In genomic region chr7:100684534-100685042, GRCh38 we compare ENCODE assay signal across 20 cellular contexts. TPM values are rescaled to one million over a fixed set of nuclear protein-coding genes. Genes with fewer than 3 reads are reported as not detected.
DNase-seq lines count a peak whose midpoint lies in the region; ATAC-seq, FAIRE-seq and TF ChIP-seq lines count a peak whose summit lies in the region.
"Had no signal": no experiment of that assay in that cellular context is flagged by ENCODE, and none has a peak within 500 bp of the region (broad histone marks: within the 10 kb centered on the region; RNA-seq: fewer than 3 reads in every experiment).

No MANE protein-coding gene starts in this region.

- no peaks in the 10 kb centered on the region for H3K27me3 ChIP-seq in right cardiac atrium (ENCODE audit: control insufficient read depth, insufficient read depth)
- H3K27me3 ChIP-seq in H7 (ENCODE audit: control insufficient read depth, insufficient read depth, low read length), result no peaks in the 10 kb centered on the region
- H3K27me3 ChIP-seq: SJSA1 had no signal

- H3K4me1 ChIP-seq in right cardiac atrium (ENCODE audit: control insufficient read depth, insufficient read depth, low read length) (peaks cover 2% of the 10 kb centered on the region), kidney (ENCODE audit: control insufficient read depth in 1 of 2, insufficient read depth in 1 of 2, low read depth in 1 of 2, low read length in 2 of 2) (peaks cover 0 to 3% of the 10 kb centered on the region in 2 donors)
- H3K4me1 ChIP-seq: HAP-1 had no signal

- no peak for ATAC-seq in left cardiac atrium
- no peak for ATAC-seq in right cardiac atrium
- ATAC-seq: PC-3 had no signal

- 91% methylated on average over 16 of the region's 16 CpGs for WGBS in right cardiac atrium

- H3K36me3 ChIP-seq in H7 (replicated peaks; ENCODE audit: control insufficient read depth, insufficient read depth, low read length), result peaks cover 32% of the 10 kb centered on the region
- peaks cover 12 to 26% of the 10 kb centered on the region in 2 donors for H3K36me3 ChIP-seq in kidney (ENCODE audit: control insufficient read depth in 1 of 2, insufficient read depth in 2 of 2, low read length in 2 of 2)

- intact Hi-C loops in left cardiac atrium (cut with DNase I), result loop anchor here in 1 of 2 donors (10.0 kb wide), 2 partner anchors 80 to 110 kb away; partner anchors contain the start of genes PCOLCE and SAP25
- intact Hi-C loops in right cardiac atrium (cut with DNase I), result loop anchor here in 2 of 4 donors (10.0 kb wide), 4 partner anchors 80 to 220 kb away; partner anchors contain the start of genes PCOLCE (in 1 of the 2), SPACDR (in 1 of the 2) and TSC22D4 (in 1 of the 2)
- intact Hi-C loops in kidney (cut with DNase I), result loop anchor here (10.0 kb wide), 2 partner anchors 110 to 220 kb away; partner anchors contain the start of genes SAP25 and SPACDR

- H3K9ac ChIP-seq in kidney (ENCODE audit: low read length in 2 of 2), result no peak overlapping the region
- H3K9ac ChIP-seq: KMS-11 had no signal

- H3K9me3 ChIP-seq in right cardiac atrium (ENCODE audit: control insufficient read depth, low read length) (no peaks in the 10 kb centered on the region), kidney (ENCODE audit: control insufficient read depth in 1 of 2, low read length in 2 of 2) (no peaks in the 10 kb centered on the region)
- H3K9me3 ChIP-seq: HAP-1, SJSA1 had no signal

- H3K27ac ChIP-seq in right cardiac atrium (ENCODE audit: low read length), result no peak overlapping the region
- no peak overlapping the region for H3K27ac ChIP-seq in kidney (ENCODE audit: low read depth in 2 of 2, low read length in 2 of 2)
- H3K27ac ChIP-seq: KMS-11, SJSA1 had no signal

- no peak overlapping the region for H3K4me3 ChIP-seq in right cardiac atrium (ENCODE audit: low read length)
- no peak overlapping the region for H3K4me3 ChIP-seq in H7 (ENCODE audit: insufficient read depth, low read depth, low read length)
- no peak overlapping the region for H3K4me3 ChIP-seq in kidney (ENCODE audit: low read length in 2 of 2)
- H3K4me3 ChIP-seq: HAP-1, SJSA1 had no signal

- DNase-seq in left cardiac atrium (peak; percentile 18), right cardiac atrium (no peak), H7 (peak; percentile 58), kidney (peak; percentile 48), amniotic stem cell (lab: John Stamatoyannopoulos, UW) (no peak), NK-92 (lab: John Stamatoyannopoulos, UW; ENCODE audit: unreplicated experiment) (no peak)
- DNase-seq: C1 segment of cervical spinal cord, DND-41, NCI-H146, NCI-H2081, NCI-H510A, NCI-H774, PC-3, SW 1271 had no signal

- no peak for FAIRE-seq in kidney (lab: Jason Lieb, UNC)
- FAIRE-seq: G401.6 had no signal

- TF ChIP-seq CTCF in kidney (IDR thresholded peaks at IDR 0.05; ENCODE audit: borderline replicate concordance, extremely low read depth, insufficient read depth), result no peak

RNA-seq across cellular contexts. Expression of gene GIGYF1, which starts 9.5 kb away (rescaled TPM):
- total RNA-seq in left cardiac atrium (10 to 100 TPM; 25.8 to 31.0 TPM), right cardiac atrium (10 to 100 TPM; 26.7 to 39.6 (median 32.7) TPM), kidney (51.3 TPM)
- polyA plus RNA-seq in right cardiac atrium (26.2 TPM), kidney (ENCODE audit: insufficient read depth, low read depth, low replicate concordance) (11.6 TPM)
- total RNA-seq in H7 (2014; rRNA removed; shearing (Covaris generic)), result 48.2 and 66.4 TPM in 2 replicates

RNA-seq across cellular contexts. Expression of gene GNB2, which starts 11.0 kb away (rescaled TPM):
- total RNA-seq in left cardiac atrium (100 to 1,000 TPM; 125 to 153 TPM), right cardiac atrium (100 to 1,000 TPM; 128 to 160 (median 132) TPM), kidney (265 TPM)
- polyA plus RNA-seq in right cardiac atrium (115 TPM), kidney (ENCODE audit: insufficient read depth, low read depth, low replicate concordance) (234 TPM)
- total RNA-seq in H7 (2014; rRNA removed; shearing (Covaris generic)), result 108 and 122 TPM in 2 replicates

RNA-seq across cellular contexts. Expression of gene POP7, which starts 21.3 kb away (rescaled TPM):
- total RNA-seq in left cardiac atrium (10 to 100 TPM; 23.2 to 29.0 TPM), right cardiac atrium (10 to 100 TPM; 21.4 to 26.4 (median 24.2) TPM), kidney (25.7 TPM)
- polyA plus RNA-seq in right cardiac atrium (37.2 TPM), kidney (ENCODE audit: insufficient read depth, low read depth, low replicate concordance) (41.8 TPM)
- 95.0 and 128 TPM in 2 replicates for total RNA-seq in H7 (2014; rRNA removed; shearing (Covaris generic))

RNA-seq across cellular contexts. Expression of gene ACTL6B, which starts 28.3 kb away (rescaled TPM):
- total RNA-seq in left cardiac atrium (not detected), right cardiac atrium (not detected), kidney (not detected)
- polyA plus RNA-seq in right cardiac atrium (not detected), kidney (ENCODE audit: insufficient read depth, low read depth, low replicate concordance) (not detected)
- 0.30 and 0.90 TPM in 2 replicates for total RNA-seq in H7 (2014; rRNA removed; shearing (Covaris generic))
- total RNA-seq: A172, M059J, PC-3, SJSA1 had no signal

RNA-seq across cellular contexts. Expression of gene EPO, which starts 35.7 kb away (rescaled TPM):
- total RNA-seq in left cardiac atrium (not detected), right cardiac atrium (not detected), kidney (not detected)
- polyA plus RNA-seq in right cardiac atrium (not detected), kidney (ENCODE audit: insufficient read depth, low read depth, low replicate concordance) (not detected)
- total RNA-seq in H7 (2014; rRNA removed; shearing (Covaris generic)), result 0.15 TPM in 1 of 2 replicates, not detected in the other
- total RNA-seq: A172, M059J, PC-3, SJSA1 had no signal

Comparison
In these comparisons a context has a peak if more than half of its experiments do, and no peak if none do; other contexts are left out.
1. DNase-seq: peak in left cardiac atrium (single experiment), H7 (single experiment) and kidney (single experiment); none in right cardiac atrium (0 of 3), amniotic stem cell (single experiment) and NK-92 (single experiment).